19 cellular contexts compared by ENCODE assay signal in the genomic region with DNA sequence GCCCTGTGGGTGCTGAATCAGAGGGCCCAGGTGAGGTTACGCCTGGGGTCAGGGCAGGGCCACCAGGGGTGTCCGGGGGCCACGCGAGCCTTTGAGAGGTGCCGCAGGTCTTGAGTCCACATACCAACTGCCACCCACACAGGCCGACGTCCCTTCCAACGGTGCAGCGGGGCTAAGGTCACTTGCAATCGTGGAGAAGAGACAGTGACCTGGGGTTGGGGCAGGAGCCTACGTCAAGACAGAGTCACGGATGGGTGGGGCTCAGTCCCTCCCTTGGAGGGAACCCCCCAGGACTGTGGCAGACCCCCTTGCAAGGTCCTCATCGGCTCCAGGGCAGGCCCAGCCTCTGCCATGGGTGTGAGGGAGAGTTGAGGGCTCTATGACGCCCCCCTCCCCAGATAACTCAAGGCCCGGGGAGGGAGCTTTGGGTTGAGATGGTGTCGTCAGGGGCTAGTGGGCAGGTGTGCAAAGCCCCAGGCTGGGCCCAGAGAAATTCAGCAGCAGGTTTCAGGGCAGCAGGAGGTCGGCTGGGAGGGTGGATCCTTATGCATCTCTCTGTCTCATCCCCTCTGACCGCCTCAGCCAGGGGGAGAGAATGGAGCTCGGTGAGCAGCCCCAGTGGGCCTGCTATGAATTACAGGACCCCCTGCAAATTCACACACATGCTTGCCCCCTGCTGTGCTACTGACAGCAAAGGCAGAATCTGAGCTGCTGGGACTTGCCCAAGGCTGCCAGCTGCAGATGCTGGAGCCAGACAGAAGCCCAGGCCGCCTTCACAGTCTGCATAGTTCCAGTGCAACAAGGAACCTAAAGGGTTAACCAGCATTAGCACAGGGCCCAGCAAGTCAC. TPM values are rescaled to one million over a fixed set of nuclear protein-coding genes. Genes with fewer than 3 reads are reported as not detected.
A peak's percentile ranks its signal among the peaks of the same experiment; 100 is the strongest.
DNase-seq lines count a peak whose midpoint lies in the region; TF ChIP-seq lines count a peak whose summit lies in the region.
"Had no signal": no experiment of that assay in that cellular context is flagged by ENCODE, and none has a peak within 500 bp of the region (broad histone marks: within the 10 kb centered on the region; RNA-seq: fewer than 3 reads in every experiment).

No MANE protein-coding gene starts in this region.

- H3T11ph ChIP-seq in H9 (ENCODE audit: low read length), result no peak overlapping the region

- peaks cover 0 to 2% of the 10 kb centered on the region in 2 experiments; a peak in 2 of 5 replicates for H3K9me3 Mint-ChIP-seq in H9
- H3K9me3 Mint-ChIP-seq: natural killer cell had no signal

- H2BK5ac ChIP-seq in H9 (ENCODE audit: insufficient read length, low read length), result no peak overlapping the region

- no peak overlapping the region for H4K8ac ChIP-seq in H9 (replicated peaks; ENCODE audit: insufficient read length, low read depth, low read length)

- H3K18ac ChIP-seq in H9 (ENCODE audit: insufficient read length, low read depth, low read length), result no peak overlapping the region

- no peaks in the 10 kb centered on the region for H3K23me2 ChIP-seq in H9 (ENCODE audit: insufficient read length, low read depth, low read length, poor library complexity, severe bottlenecking)

- no CpG with 5 or more reads among the region's 20 CpGs for WGBS in H9 (ENCODE audit: extremely low coverage, insufficient read length, low lambda C conversion rate)
- 87 to 94% methylated on average over 17 to 19 of the region's 20 CpGs for WGBS in lower leg skin, 2 donors
- WGBS in esophagus squamous epithelium, 2 donors, result 50% methylated on average over 2 of the region's 20 CpGs; no CpG with 5 or more reads in 1 of the 2 donors

- TF ChIP-seq CTCF in AG04450 (IDR thresholded peaks at IDR 0.05; ENCODE audit: low read depth, low read length) (no peak), H9 (conservative IDR thresholded peaks at IDR 0.05) (peak; percentile 17; the same call in 1 of the 3 replicates), lower leg skin (IDR thresholded peaks at IDR 0.05) (no peak), esophagus squamous epithelium (IDR thresholded peaks at IDR 0.05) (no peak), uterus (IDR thresholded peaks at IDR 0.05) (no peak)

- H4K91ac ChIP-seq in H9 (ENCODE audit: insufficient read length, low read depth, low read length), result no peak overlapping the region

- DNase-seq in AG04450 (ENCODE audit: low read depth, low spot score) (no peak), H9 (no peak), astrocyte of the hippocampus (ENCODE audit: low read depth, low spot score) (peak; percentile 19), lower leg skin (ENCODE audit: low spot score in 2 of 2) (peak; percentile 9 to 68), esophagus squamous epithelium (lab: John Stamatoyannopoulos, UW) (no peak), superior temporal gyrus (ENCODE audit: extremely low spot score) (no peak), uterus (no peak), LoVo (ENCODE audit: low spot score) (no peak)
- DNase-seq: amygdala, gastrocnemius medialis, HCEC 1CT, kidney, natural killer cell, NCI-H2107, right cardiac atrium, stomach had no signal

- H3K4me3 Mint-ChIP-seq in H9, result no peak overlapping the region
- H3K4me3 Mint-ChIP-seq: CD14-positive monocyte, natural killer cell had no signal

- H3K27ac ChIP-seq in AG04450 (ENCODE audit: low read depth, low read length) (peak overlapping the region; percentile 75), H9 (ENCODE audit: insufficient read length, low read depth, low read length) (no peak overlapping the region), esophagus squamous epithelium (no peak overlapping the region), uterus (no peak overlapping the region)
- H3K27ac ChIP-seq: dorsolateral prefrontal cortex, gastrocnemius medialis, stomach had no signal

- no peak overlapping the region for H2BK120ac ChIP-seq in H9 (ENCODE audit: low read depth, low read length, poor library complexity, severe bottlenecking)

- H3K4me3 ChIP-seq in AG04450 (ENCODE audit: low read depth, low read length) (no peak overlapping the region), lower leg skin (ENCODE audit: low read depth, poor library complexity, severe bottlenecking) (no peak overlapping the region), esophagus squamous epithelium (no peak overlapping the region), uterus (no peak overlapping the region)
- H3K4me3 ChIP-seq: dorsolateral prefrontal cortex, gastrocnemius medialis, SK-N-MC, stomach had no signal

- no peak overlapping the region for H3K23ac ChIP-seq in H9 (ENCODE audit: insufficient read length, low read depth, low read length)

- H3K4me2 ChIP-seq in H9 (ENCODE audit: insufficient read depth, insufficient read length, low read length), result no peak overlapping the region

- no peaks in the 10 kb centered on the region for H3K27me3 ChIP-seq in AG04450 (ENCODE audit: control insufficient read depth, insufficient read depth, low read length)
- no peaks in the 10 kb centered on the region for H3K27me3 ChIP-seq in H9 (ENCODE audit: insufficient read depth, low read length)
- peaks cover 0 to 35% (median 0%) of the 10 kb centered on the region in 4 donors for H3K27me3 ChIP-seq in esophagus squamous epithelium
- no peaks in the 10 kb centered on the region for H3K27me3 ChIP-seq in uterus

- H3K4me1 ChIP-seq in H9 (ENCODE audit: insufficient read depth, low read length) (no peaks in the 10 kb centered on the region), esophagus squamous epithelium (peaks cover 4 to 25% (median 8%) of the 10 kb centered on the region in 3 donors), uterus (no peaks in the 10 kb centered on the region)
- H3K4me1 ChIP-seq: gastrocnemius medialis, stomach had no signal

- H2AFZ ChIP-seq in H9 (ENCODE audit: low read length), result no peak overlapping the region

- H3K9me3 ChIP-seq in AG04450 (ENCODE audit: control insufficient read depth, insufficient read depth, low read length), result peaks cover 1% of the 10 kb centered on the region
- no peaks in the 10 kb centered on the region for H3K9me3 ChIP-seq in H9 (ENCODE audit: control insufficient read depth, low read depth, low read length)
- no peaks in the 10 kb centered on the region for H3K9me3 ChIP-seq in esophagus squamous epithelium
- H3K9me3 ChIP-seq in uterus, result no peaks in the 10 kb centered on the region
- H3K9me3 ChIP-seq: gastrocnemius medialis had no signal

- H3K36me3 Mint-ChIP-seq in H9 (ENCODE audit: insufficient read depth in 1 of 3, low read depth in 3 of 3), result no peaks in the 10 kb centered on the region; a peak in 1 of 7 replicates
- H3K36me3 Mint-ChIP-seq: CD14-positive monocyte, natural killer cell had no signal

- no peak overlapping the region for H3K9ac ChIP-seq in H9 (ENCODE audit: extremely low read depth, insufficient read length, low read length)

- intact Hi-C loops in lower leg skin (cut with DNase I; ENCODE audit: low total_unique reads), result no loop called here
- intact Hi-C loops in esophagus squamous epithelium (cut with DNase I), result no loop called here
- intact Hi-C loops in uterus (cut with DNase I; ENCODE audit: low total_unique reads), result no loop called here

- H2BK15ac ChIP-seq in H9 (ENCODE audit: low read depth, low read length), result no peak overlapping the region

- H3K14ac ChIP-seq in H9 (ENCODE audit: insufficient read depth, low read length), result no peak overlapping the region; the same call in 1 of the 2 replicates

- no peak overlapping the region for H3K27ac Mint-ChIP-seq in H9
- H3K27ac Mint-ChIP-seq: natural killer cell had no signal

- no peaks in the 10 kb centered on the region for H3K79me1 ChIP-seq in H9 (ENCODE audit: insufficient read depth, low read depth, low read length, poor library complexity, severe bottlenecking)

- H3K4me1 Mint-ChIP-seq in H9, result peaks cover 0 to 4% of the 10 kb centered on the region in 2 experiments; a peak in 2 of 4 replicates
- H3K4me1 Mint-ChIP-seq: natural killer cell had no signal

- no peak overlapping the region for H4K5ac ChIP-seq in H9 (ENCODE audit: insufficient read length, low read depth, low read length)

- no peaks in the 10 kb centered on the region for H3K36me3 ChIP-seq in esophagus squamous epithelium
- no peaks in the 10 kb centered on the region for H3K36me3 ChIP-seq in uterus
- H3K36me3 ChIP-seq: gastrocnemius medialis, stomach had no signal

- H3K56ac ChIP-seq in H9 (ENCODE audit: insufficient read length, low read depth, low read length), result no peak overlapping the region

- H2BK12ac ChIP-seq in H9 (ENCODE audit: insufficient read length, low read depth, low read length), result no peak overlapping the region

- no peak overlapping the region for H2BK20ac ChIP-seq in H9 (ENCODE audit: low read depth, low read length, poor library complexity, severe bottlenecking)

- TF ChIP-seq POLR2A in lower leg skin (IDR thresholded peaks at IDR 0.05) (no peak), esophagus squamous epithelium (IDR thresholded peaks at IDR 0.05) (no peak), uterus (IDR thresholded peaks at IDR 0.05) (no peak)

- CTCF ChIA-PET in AG04450 (lab: Charles Lee), result no interaction called here

- no peak overlapping the region for H2AK5ac ChIP-seq in H9 (ENCODE audit: insufficient read length, low read length)

- H3K4ac ChIP-seq in H9 (ENCODE audit: low read depth, low read length), result no peak overlapping the region

- POLR2A ChIA-PET in AG04450 (lab: Yijun Ruan, JAX), result no interaction called here

- H3K79me2 ChIP-seq in H9 (ENCODE audit: insufficient read depth, low read length), result no peaks in the 10 kb centered on the region

- H3K27me3 Mint-ChIP-seq in H9 (ENCODE audit: low read depth), result peaks cover 5% of the 10 kb centered on the region; the same call in 1 of the 2 replicates

- H4K20me1 ChIP-seq in H9 (ENCODE audit: control insufficient read depth, insufficient read depth, insufficient read length), result peaks cover 4% of the 10 kb centered on the region

RNA-seq across cellular contexts. Expression of a gene that starts 60.0 kb away (rescaled TPM):
- 1.6 and 3.3 TPM in 2 replicates for polyA plus RNA-seq in AG04450 (2011; rRNA removed)
- 3.0 and 5.6 TPM in 2 replicates for polyA minus RNA-seq in AG04450 (2011; rRNA and poly(A)+ RNA removed)
- total RNA-seq in H9 (2021) (0.15 and 0.22 TPM in 2 replicates), lower leg skin (10 to 100 TPM; 13.9 to 32.9 (median 25.8) TPM), esophagus squamous epithelium (10 to 100 TPM in 3 of 4 donors, 1 to 10 TPM in 1; 5.7 to 24.6 (median 20.2) TPM), uterus (1 to 10 TPM in 1 of 4 donors, under 1 TPM in 1, not detected in 2; 0.35 to 1.4 TPM)
- polyA plus RNA-seq: CD14-positive monocyte, right cardiac atrium had no signal

Comparison
In these comparisons a context has a peak if more than half of its experiments do, and no peak if none do; other contexts are left out.
1. DNase-seq: peak in astrocyte of the hippocampus (single experiment) and lower leg skin (2 of 2); none in AG04450 (single experiment), H9 (single experiment), esophagus squamous epithelium (single experiment), superior temporal gyrus (single experiment), uterus (0 of 2) and LoVo (single experiment).